In the genomic region with DNA sequence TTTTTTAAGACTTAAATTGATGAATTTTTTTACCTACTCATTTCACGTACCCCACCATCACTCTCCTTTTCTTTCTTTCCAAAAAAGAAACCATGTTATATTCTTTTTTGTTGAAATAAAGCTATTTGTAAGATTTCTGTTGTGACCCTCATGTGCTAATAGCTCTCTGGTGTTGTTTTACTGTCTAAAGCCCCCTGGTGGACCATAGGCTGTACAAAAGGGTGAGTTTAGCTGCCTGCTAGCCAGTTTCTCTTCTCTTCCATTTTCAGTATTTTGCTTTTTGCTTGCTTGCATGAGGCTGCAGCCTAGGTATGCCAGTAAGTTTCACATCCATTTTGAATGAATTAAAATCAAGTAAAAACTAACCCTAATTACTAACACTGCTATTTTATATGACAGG, we compare ENCODE assay signal across 1 cellular context.
TF ChIP-seq lines count a peak whose summit lies in the region.

No MANE protein-coding gene starts in this region.

TF ChIP-seq in HCT116, 20 proteins besides CTCF, POLR2A, EP300 and RAD21 (continued from another document):
- TF ChIP-seq, protein P1, sequence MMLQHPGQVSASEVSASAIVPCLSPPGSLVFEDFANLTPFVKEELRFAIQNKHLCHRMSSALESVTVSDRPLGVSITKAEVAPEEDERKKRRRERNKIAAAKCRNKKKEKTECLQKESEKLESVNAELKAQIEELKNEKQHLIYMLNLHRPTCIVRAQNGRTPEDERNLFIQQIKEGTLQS (IDR thresholded peaks at IDR 0.05) = no peak
- TF ChIP-seq EZH2phosphoT487 (IDR thresholded peaks at IDR 0.05; ENCODE audit: borderline replicate concordance) (no peak), POLR2AphosphoS5 (IDR thresholded peaks at IDR 0.05; ENCODE audit: low read depth, low read length) (no peak), SRF (IDR thresholded peaks at IDR 0.05; ENCODE audit: low read depth) (no peak), SIN3A (IDR thresholded peaks at IDR 0.05; ENCODE audit: low read depth) (no peak), CEBPB (IDR thresholded peaks at IDR 0.05; ENCODE audit: low read depth) (no peak), ELF1 (IDR thresholded peaks at IDR 0.05; ENCODE audit: borderline replicate concordance, low read depth) (no peak), EGR1 (IDR thresholded peaks at IDR 0.05; ENCODE audit: low read depth) (no peak), SP1 (IDR thresholded peaks at IDR 0.05; ENCODE audit: low read depth) (no peak)
